ENCODE assay signal across 9 cellular contexts in the genomic region with DNA sequence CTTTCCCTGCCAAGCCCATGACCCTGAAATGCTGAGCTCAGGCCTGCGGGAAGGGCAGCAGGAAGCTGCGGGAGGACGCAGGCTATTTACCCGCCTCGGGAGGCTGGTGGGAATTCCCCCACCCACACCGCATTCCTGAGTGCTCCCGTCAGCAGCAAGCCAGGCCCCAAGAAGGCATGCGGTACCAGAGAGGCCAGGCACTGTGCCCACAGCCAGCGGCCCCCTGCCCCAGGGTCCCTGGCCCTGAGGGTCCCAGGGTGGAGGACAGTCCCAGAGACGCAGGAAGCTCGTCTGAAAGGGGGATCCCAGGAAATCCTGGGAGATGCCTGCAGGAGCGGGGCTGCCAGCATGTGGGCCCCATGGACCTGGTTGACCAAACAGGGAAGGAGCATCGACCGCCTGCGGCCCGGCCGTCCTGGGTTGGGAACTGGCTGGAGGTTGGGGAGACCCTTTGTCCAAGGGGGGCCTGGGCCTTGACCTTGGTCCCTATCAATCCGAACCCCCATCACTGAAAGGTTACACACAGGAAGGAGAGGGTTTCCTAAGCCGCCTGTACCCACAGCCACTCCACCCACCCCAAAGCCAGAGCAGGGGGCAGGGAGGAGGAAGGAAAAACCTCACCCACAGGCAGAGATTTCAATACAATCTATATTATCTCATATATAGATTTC. TPM values are rescaled to one million over a fixed set of nuclear protein-coding genes. Genes with fewer than 3 reads are reported as not detected.
A peak's percentile ranks its signal among the peaks of the same experiment; 100 is the strongest.
DNase-seq lines count a peak whose midpoint lies in the region; ATAC-seq and FAIRE-seq lines count a peak whose summit lies in the region.
"Had no signal": no experiment of that assay in that cellular context is flagged by ENCODE, and none has a peak within 500 bp of the region (broad histone marks: within the 10 kb centered on the region; RNA-seq: fewer than 3 reads in every experiment).

No MANE protein-coding gene starts in this region.

- H3K4me1 ChIP-seq in esophagus (ENCODE audit: control insufficient read depth in 2 of 2, insufficient read depth in 2 of 2, low read length in 1 of 2): peaks cover 3 to 39% of the 10 kb centered on the region in 2 donors

- WGBS in esophagus, 2 donors: 29 to 33% methylated on average over 19 of the region's 19 CpGs

- POLR2A ChIA-PET in naive thymus-derived CD8-positive, alpha-beta T cell (lab: Charles Lee): no interaction called here

- no peak overlapping the region for H3K4me3 Mint-ChIP-seq in naive thymus-derived CD8-positive, alpha-beta T cell

- H3K36me3 Mint-ChIP-seq in naive thymus-derived CD8-positive, alpha-beta T cell: peaks cover 0 to 9% (median 2%) of the 10 kb centered on the region in 3 donors

- no peak for ATAC-seq in naive thymus-derived CD8-positive, alpha-beta T cell
- ATAC-seq in GM21825 (IDR thresholded peaks at IDR 0.05; ENCODE audit: unreplicated experiment) (no peak), HG03520 (IDR thresholded peaks at IDR 0.05; ENCODE audit: unreplicated experiment) (no peak), HG03108 (IDR thresholded peaks at IDR 0.05; ENCODE audit: unreplicated experiment) (no peak)

- DNase-seq in GM18507 (ENCODE audit: extremely low spot score, insufficient read length, low read depth) (no peak), T1000 (lab: John Stamatoyannopoulos, UW) (peak; percentile 67), ureter (ENCODE audit: low spot score) (peak; percentile 89)
- DNase-seq in naive thymus-derived CD8-positive, alpha-beta T cell: no peak

- H3K4me1 Mint-ChIP-seq in naive thymus-derived CD8-positive, alpha-beta T cell: peaks cover 11 to 18% (median 13%) of the 10 kb centered on the region in 4 donors

- H3K27me3 ChIP-seq in esophagus (ENCODE audit: control insufficient read depth in 1 of 2, insufficient read depth in 2 of 2, low read length in 2 of 2): no peaks in the 10 kb centered on the region

- H3K9me3 ChIP-seq in esophagus (ENCODE audit: control insufficient read depth in 2 of 2, insufficient read depth in 1 of 2, low read depth in 1 of 2, low read length in 1 of 2): no peaks in the 10 kb centered on the region

- H3K4me3 ChIP-seq in esophagus (ENCODE audit: low read depth in 1 of 2, low read length in 2 of 2): no peak overlapping the region
- H3K4me3 ChIP-seq: SK-N-MC had no signal

- peaks cover 1 to 6% of the 10 kb centered on the region in 2 donors for H3K36me3 ChIP-seq in esophagus (ENCODE audit: control insufficient read depth in 2 of 2, insufficient read depth in 2 of 2, low read length in 1 of 2)

- H3K27me3 Mint-ChIP-seq in naive thymus-derived CD8-positive, alpha-beta T cell: no peaks in the 10 kb centered on the region

- FAIRE-seq in GM18507 (lab: Jason Lieb, UNC): peak; percentile 70

- peak overlapping the region in 7 of 10 donors; percentile 27 to 81 (median 48) for H3K27ac Mint-ChIP-seq in naive thymus-derived CD8-positive, alpha-beta T cell

- H3K9me3 Mint-ChIP-seq in naive thymus-derived CD8-positive, alpha-beta T cell: no peaks in the 10 kb centered on the region

- H3K27ac ChIP-seq in esophagus (ENCODE audit: low read depth in 2 of 2, low read length in 1 of 2): peak overlapping the region; percentile 75 to 84
- H3K27ac ChIP-seq: SK-N-MC had no signal

RNA-seq across cellular contexts. Expression of gene MAFF, which starts 17.0 kb away (rescaled TPM):
- polyA plus RNA-seq in esophagus: 10 to 100 TPM; 34.7 to 99.6 TPM
- 1 to 10 TPM; 5.5 to 6.2 TPM for total RNA-seq in naive thymus-derived CD8-positive, alpha-beta T cell
- 1 to 10 TPM; 2.6 to 3.3 (median 3.0) TPM for polyA plus RNA-seq in naive thymus-derived CD8-positive, alpha-beta T cell
- 27.0 TPM for total RNA-seq in ureter

RNA-seq across cellular contexts. Expression of gene PLA2G6, which starts 37.2 kb away (rescaled TPM):
- 10 to 100 TPM; 14.5 to 36.3 TPM for polyA plus RNA-seq in esophagus
- 100 to 1,000 TPM; 173 to 186 TPM for total RNA-seq in naive thymus-derived CD8-positive, alpha-beta T cell
- 1 to 10 TPM; 2.6 to 7.2 (median 2.6) TPM for polyA plus RNA-seq in naive thymus-derived CD8-positive, alpha-beta T cell
- total RNA-seq in ureter: 56.4 TPM

RNA-seq across cellular contexts. Expression of gene TMEM184B, which starts 54.0 kb away (rescaled TPM):
- 10 to 100 TPM; 10.8 to 14.4 TPM for polyA plus RNA-seq in esophagus
- total RNA-seq in naive thymus-derived CD8-positive, alpha-beta T cell: 10 to 100 TPM; 25.5 to 26.8 TPM
- 10 to 100 TPM in 1 of 3 donors, 1 to 10 TPM in 2; 5.1 to 13.0 (median 5.4) TPM for polyA plus RNA-seq in naive thymus-derived CD8-positive, alpha-beta T cell
- total RNA-seq in ureter: 77.7 TPM

Comparison
In these comparisons a context has a peak if more than half of its experiments do, and no peak if none do; other contexts are left out.
1. DNase-seq: peak in T1000 (single experiment) and ureter (single experiment); none in GM18507 (single experiment) and naive thymus-derived CD8-positive, alpha-beta T cell (0 of 10).